Comparison of ENCODE assay signal across 26 cellular contexts in the genomic region with DNA sequence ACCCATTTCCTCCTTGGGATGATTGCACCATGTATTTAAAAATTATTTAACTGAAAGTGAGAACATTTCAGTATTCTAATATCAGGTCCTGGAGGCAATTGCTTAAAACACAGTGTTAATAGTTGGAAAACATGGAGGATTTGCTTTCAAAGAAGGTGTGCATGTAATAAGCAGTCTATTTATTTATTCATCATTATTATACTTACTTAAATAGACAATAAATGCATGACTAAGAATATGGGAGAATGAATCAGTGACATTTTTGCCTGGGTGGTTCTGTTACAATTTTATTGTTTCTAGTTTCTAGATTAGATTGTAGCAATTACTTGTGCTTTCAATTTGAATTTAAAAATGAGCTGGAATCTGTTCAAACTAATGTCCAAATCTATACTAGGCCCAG.
DNase-seq lines count a peak whose midpoint lies in the region; ATAC-seq, FAIRE-seq and TF ChIP-seq lines count a peak whose summit lies in the region.
"Had no signal": no experiment of that assay in that cellular context is flagged by ENCODE, and none has a peak within 500 bp of the region (broad histone marks: within the 10 kb centered on the region; RNA-seq: fewer than 3 reads in every experiment).

No MANE protein-coding gene starts in this region.

- intact Hi-C loops in PC-3 (cut with micrococcal nuclease), result no loop called here
- intact Hi-C loops in activated T-helper 2 cell treated with anti-CD3 and anti-CD28 coated beads, Interferon-gamma antibody, Interleukin-2, Interleukin-4, amounts not matched to agents 10 μg/mL and 5 μg/mL and 100 μg/mL, durations not matched to agents 14 hours and 24 hours and 36 hours (cut with micrococcal nuclease), result no loop called here

- H3K4me3 Mint-ChIP-seq in activated T-helper 2 cell treated with anti-CD3 and anti-CD28 coated beads, Interferon-gamma antibody, Interleukin-2, Interleukin-4, amounts not matched to agents 10 μg/mL and 5 μg/mL and 100 μg/mL, durations not matched to agents 14 hours and 24 hours and 36 hours (ENCODE audit: low read depth), result no peak overlapping the region
- H3K4me3 Mint-ChIP-seq: CD14-positive monocyte; CD4-positive, alpha-beta T cell had no signal

- POLR2A ChIA-PET in A549 (lab: Yijun Ruan, JAX) (no interaction called here), PC-3 (lab: Charles Lee; ENCODE audit: unreplicated experiment) (no interaction called here)

- ATAC-seq in A549 (no peak), PC-3 (peak; percentile 71), GM19455 (IDR thresholded peaks at IDR 0.05; ENCODE audit: unreplicated experiment) (no peak), GM21825 (IDR thresholded peaks at IDR 0.05; ENCODE audit: unreplicated experiment) (no peak)

- H3K27me3 Mint-ChIP-seq in activated T-helper 2 cell treated with anti-CD3 and anti-CD28 coated beads, Interferon-gamma antibody, Interleukin-2, Interleukin-4, amounts not matched to agents 10 μg/mL and 5 μg/mL and 100 μg/mL, durations not matched to agents 14 hours and 24 hours and 36 hours (ENCODE audit: low read depth), result no peaks in the 10 kb centered on the region
- H3K27me3 Mint-ChIP-seq: CD4-positive, alpha-beta T cell had no signal

- H3K9me3 ChIP-seq in A549 (no peaks in the 10 kb centered on the region), PC-3 (ENCODE audit: low read length) (no peaks in the 10 kb centered on the region)
- H3K9me3 ChIP-seq: BE2C; BLaER1 treated with 17β-estradiol and CSF1 and Interleukin-3, amounts not matched to agents 10 nM and 100 nM had no signal

- no TSS peak for BruUV-seq in PC-3 (replicated peaks; lab: Mats Ljungman, UMichigan)

- CTCF ChIA-PET in A549 (lab: Yijun Ruan, JAX) (interaction anchor here (0.9 to 1.3 kb wide), 2 partner anchors 9 to 59 kb away, joined by 3 to 4 read pairs; no protein-coding TSS in a partner anchor), PC-3 (lab: Charles Lee) (no interaction called here)

- H3K4me3 ChIP-seq in A549 (no peak overlapping the region), PC-3 (ENCODE audit: low read length) (no peak overlapping the region), epithelial cell of esophagus (ENCODE audit: low read length) (no peak overlapping the region)
- H3K4me3 ChIP-seq: BLaER1 treated with 17β-estradiol and CSF1 and Interleukin-3, amounts not matched to agents 10 nM and 100 nM had no signal

- no peaks in the 10 kb centered on the region for H3K36me3 ChIP-seq in PC-3 (ENCODE audit: low read depth, low read length)
- H3K36me3 ChIP-seq: BE2C; BLaER1 treated with 17β-estradiol and CSF1 and Interleukin-3, amounts not matched to agents 10 nM and 100 nM had no signal

- no peak for TF ChIP-seq EP300 in A549 (IDR thresholded peaks at IDR 0.05)

- no peaks in the 10 kb centered on the region for H3K79me2 ChIP-seq in PC-3 (ENCODE audit: low read length)

- no peaks in the 10 kb centered on the region for H3K36me3 Mint-ChIP-seq in activated T-helper 2 cell treated with anti-CD3 and anti-CD28 coated beads, Interferon-gamma antibody, Interleukin-2, Interleukin-4, amounts not matched to agents 10 μg/mL and 5 μg/mL and 100 μg/mL, durations not matched to agents 14 hours and 24 hours and 36 hours (ENCODE audit: low read depth)
- H3K36me3 Mint-ChIP-seq: CD14-positive monocyte had no signal

- no peaks in the 10 kb centered on the region for H3K27me3 ChIP-seq in PC-3 (ENCODE audit: low read length)
- H3K27me3 ChIP-seq: BE2C; BLaER1 treated with 17β-estradiol and CSF1 and Interleukin-3, amounts not matched to agents 10 nM and 100 nM had no signal

- H3K9me3 Mint-ChIP-seq in activated T-helper 2 cell treated with anti-CD3 and anti-CD28 coated beads, Interferon-gamma antibody, Interleukin-2, Interleukin-4, amounts not matched to agents 10 μg/mL and 5 μg/mL and 100 μg/mL, durations not matched to agents 14 hours and 24 hours and 36 hours, result no peaks in the 10 kb centered on the region
- H3K9me3 Mint-ChIP-seq: CD4-positive, alpha-beta T cell had no signal

- 0 out of 2 replicates have a peak overlapping the region, but pooled peaks have one; percentile 14 for H2AFZ ChIP-seq in PC-3 (ENCODE audit: low read length)

- H3K27ac ChIP-seq in A549 (peak overlapping the region; percentile 46 to 70; a peak in 5 of 6 replicates), PC-3 (ENCODE audit: low read length) (peak overlapping the region; percentile 69)
- H3K27ac ChIP-seq: 22Rv1; BLaER1 treated with 17β-estradiol and CSF1 and Interleukin-3, amounts not matched to agents 10 nM and 100 nM had no signal

- TF ChIP-seq CTCF in A549 (IDR thresholded peaks at IDR 0.05) (no peak), PC-3 (conservative IDR thresholded peaks at IDR 0.05; ENCODE audit: low read depth, low read length) (no peak), epithelial cell of esophagus (IDR thresholded peaks at IDR 0.05; ENCODE audit: insufficient read depth, low read depth, low read length, missing control alignments) (no peak)

- TF ChIP-seq RAD21 in A549 (conservative IDR thresholded peaks at IDR 0.05 in 1 of 2, IDR thresholded peaks at IDR 0.05 in 1 of 2), result no peak

- no peak overlapping the region for H3K27ac Mint-ChIP-seq in activated T-helper 2 cell treated with anti-CD3 and anti-CD28 coated beads, Interferon-gamma antibody, Interleukin-2, Interleukin-4, amounts not matched to agents 10 μg/mL and 5 μg/mL and 100 μg/mL, durations not matched to agents 14 hours and 24 hours and 36 hours
- H3K27ac Mint-ChIP-seq: CD14-positive monocyte; CD4-positive, alpha-beta T cell had no signal

- no peak for DNase-seq in A549 (ENCODE audit: low read depth in 1 of 2, low spot score in 1 of 2)
- DNase-seq in PC-3, result peak; percentile 40
- DNase-seq in epithelial cell of esophagus (ENCODE audit: low read depth), result peak; percentile 41
- peak; percentile 22 for DNase-seq in renal cortical epithelial cell (ENCODE audit: low read depth)
- DNase-seq in medulla oblongata (ENCODE audit: extremely low spot score), result no peak
- DNase-seq in activated T-helper 2 cell treated with anti-CD3 and anti-CD28 coated beads, Interferon-gamma antibody, Interleukin-2, Interleukin-4, amounts not matched to agents 10 μg/mL and 5 μg/mL and 100 μg/mL, durations not matched to agents 14 hours and 24 hours and 36 hours (ENCODE audit: low spot score), result no peak
- DNase-seq: ACHN; AML-193; BE2C; Calu3; CD4-positive, alpha-beta T cell; COR-L47; DMS53; DMS79 treated with DMSO at 0.1 percent for 48 hours; GF-D8; H7; HCEC 1CT had no signal

- H3K9ac ChIP-seq in PC-3 (ENCODE audit: low read length), result peak overlapping the region; percentile 15; the same call in 1 of the 2 replicates
- H3K9ac ChIP-seq: BLaER1 treated with 17β-estradiol and CSF1 and Interleukin-3, amounts not matched to agents 10 nM and 100 nM had no signal

- no peak for FAIRE-seq in A549 (lab: Jason Lieb, UNC)
- FAIRE-seq: A204.1, GM12891, GM18507, H1 had no signal

- H4K20me1 ChIP-seq in PC-3 (ENCODE audit: low read length), result no peaks in the 10 kb centered on the region
- H4K20me1 ChIP-seq: BLaER1 treated with 17β-estradiol and CSF1 and Interleukin-3, amounts not matched to agents 10 nM and 100 nM had no signal

- no peaks in the 10 kb centered on the region for H3K4me1 Mint-ChIP-seq in activated T-helper 2 cell treated with anti-CD3 and anti-CD28 coated beads, Interferon-gamma antibody, Interleukin-2, Interleukin-4, amounts not matched to agents 10 μg/mL and 5 μg/mL and 100 μg/mL, durations not matched to agents 14 hours and 24 hours and 36 hours (ENCODE audit: low read depth)
- H3K4me1 Mint-ChIP-seq: CD14-positive monocyte had no signal

- peak overlapping the region; percentile 28; the same call in 2 of the 3 replicates for H3K4me2 ChIP-seq in A549
- H3K4me2 ChIP-seq in PC-3 (ENCODE audit: low read length), result peak overlapping the region; percentile 59
- H3K4me2 ChIP-seq: BLaER1 treated with 17β-estradiol and CSF1 and Interleukin-3, amounts not matched to agents 10 nM and 100 nM had no signal

- no peak for TF ChIP-seq POLR2A in A549 (IDR thresholded peaks at IDR 0.05; ENCODE audit: low read length)

- H3F3A ChIP-seq in PC-3 (ENCODE audit: low read length, unreplicated experiment), result no peaks in the 10 kb centered on the region

- H3K9me2 ChIP-seq in PC-3 (replicated peaks; ENCODE audit: low read length), result no peaks in the 10 kb centered on the region

- H3K4me1 ChIP-seq in A549 (peaks cover 19% of the 10 kb centered on the region), PC-3 (ENCODE audit: insufficient read depth, low read length) (peaks cover 15% of the 10 kb centered on the region)
- H3K4me1 ChIP-seq: BE2C; BLaER1 treated with 17β-estradiol and CSF1 and Interleukin-3, amounts not matched to agents 10 nM and 100 nM had no signal

TF ChIP-seq in A549, 52 proteins besides CTCF, POLR2A, EP300 and RAD21:
- TF ChIP-seq CBX2 (IDR thresholded peaks at IDR 0.05; ENCODE audit: borderline replicate concordance, low read depth) (no peak), FOSL2 (IDR thresholded peaks at IDR 0.05) (no peak), FOSL2 (CRISPR knock-in tag; IDR thresholded peaks at IDR 0.05) (no peak)
- TF ChIP-seq, protein P1, sequence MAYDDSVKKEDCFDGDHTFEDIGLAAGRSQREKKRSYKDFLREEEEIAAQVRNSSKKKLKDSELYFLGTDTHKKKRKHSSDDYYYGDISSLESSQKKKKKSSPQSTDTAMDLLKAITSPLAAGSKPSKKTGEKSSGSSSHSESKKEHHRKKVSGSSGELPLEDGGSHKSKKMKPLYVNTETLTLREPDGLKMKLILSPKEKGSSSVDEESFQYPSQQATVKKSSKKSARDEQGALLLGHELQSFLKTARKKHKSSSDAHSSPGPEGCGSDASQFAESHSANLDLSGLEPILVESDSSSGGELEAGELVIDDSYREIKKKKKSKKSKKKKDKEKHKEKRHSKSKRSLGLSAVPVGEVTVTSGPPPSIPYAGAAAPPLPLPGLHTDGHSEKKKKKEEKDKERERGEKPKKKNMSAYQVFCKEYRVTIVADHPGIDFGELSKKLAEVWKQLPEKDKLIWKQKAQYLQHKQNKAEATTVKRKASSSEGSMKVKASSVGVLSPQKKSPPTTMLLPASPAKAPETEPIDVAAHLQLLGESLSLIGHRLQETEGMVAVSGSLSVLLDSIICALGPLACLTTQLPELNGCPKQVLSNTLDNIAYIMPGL (CRISPR knock-in tag; IDR thresholded peaks at IDR 0.05; ENCODE audit: borderline replicate concordance), result no peak

Comparison
In these comparisons a context has a peak if more than half of its experiments do, and no peak if none do; other contexts are left out.
1. DNase-seq: peak in PC-3 (single experiment), epithelial cell of esophagus (single experiment) and renal cortical epithelial cell (single experiment); none in A549 (0 of 2), medulla oblongata (single experiment) and activated T-helper 2 cell treated with anti-CD3 and anti-CD28 coated beads, Interferon-gamma antibody, Interleukin-2, Interleukin-4, amounts not matched to agents 10 μg/mL and 5 μg/mL and 100 μg/mL, durations not matched to agents 14 hours and 24 hours and 36 hours (single experiment).